ENCODE assay signal across 8 cellular contexts in the genomic region with DNA sequence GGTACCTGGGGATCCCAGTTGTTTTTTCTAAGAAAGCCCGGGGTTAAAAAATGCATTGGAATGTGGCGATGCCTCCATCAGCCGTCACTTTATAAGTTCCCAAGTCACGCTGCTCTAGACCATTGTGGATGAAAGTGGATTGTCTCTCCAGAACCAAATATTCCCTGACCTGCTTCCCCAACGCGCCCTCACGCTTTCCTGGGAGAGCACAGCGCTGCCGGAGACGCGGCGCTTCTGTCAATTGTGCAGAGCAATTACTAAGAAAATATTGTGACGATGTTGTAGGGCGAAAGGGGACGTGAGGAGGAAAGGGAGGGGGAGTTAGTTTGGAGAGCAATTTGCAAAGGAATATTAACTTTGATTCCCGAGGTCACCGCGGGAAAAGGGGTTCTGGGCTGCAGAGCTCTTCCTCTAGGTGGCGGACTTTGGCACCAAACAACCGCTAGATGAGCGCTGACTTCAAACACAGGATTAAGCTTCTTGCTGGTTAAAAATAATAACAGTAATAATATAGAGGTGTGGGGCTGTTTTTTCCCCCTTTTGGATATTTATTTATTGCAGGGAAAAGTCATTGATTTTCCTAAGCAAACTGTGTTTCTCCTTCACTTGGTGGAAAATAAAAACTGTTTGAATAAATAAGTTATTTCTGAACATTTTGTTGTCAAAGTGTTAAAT. TPM values are rescaled to one million over a fixed set of nuclear protein-coding genes. Genes with fewer than 3 reads are reported as not detected.
DNase-seq lines count a peak whose midpoint lies in the region; ATAC-seq and TF ChIP-seq lines count a peak whose summit lies in the region.

No MANE protein-coding gene starts in this region.

- peak overlapping the region in 1 of 7 donors; percentile 7 for H3K27ac Mint-ChIP-seq in CD4-positive, alpha-beta memory T cell

- H3K27ac ChIP-seq in psoas muscle: no peak overlapping the region
- H3K27ac ChIP-seq in CD4-positive, alpha-beta memory T cell (ENCODE audit: low read depth, low read length): no peak overlapping the region

- DNase-seq in NCI-H226 (peak; percentile 9), epithelial cell of proximal tubule (ENCODE audit: low read depth) (no peak), psoas muscle (no peak), cerebellum (ENCODE audit: low spot score) (no peak), dedifferentiated amniotic fluid mesenchymal stem cell (ENCODE audit: extremely low spot score) (no peak), NCI-H1436 treated with DMSO at 0.1 percent for 48 hours (lab: John Stamatoyannopoulos, UW) (no peak)
- DNase-seq in CD4-positive, alpha-beta memory T cell: no peak

- POLR2A ChIA-PET in CD4-positive, alpha-beta memory T cell (lab: Charles Lee; ENCODE audit: partially characterized antibody): no interaction called here

- peaks cover 0 to 45% (median 37%) of the 10 kb centered on the region in 8 donors for H3K9me3 Mint-ChIP-seq in CD4-positive, alpha-beta memory T cell

- H3K4me3 ChIP-seq in epithelial cell of proximal tubule (ENCODE audit: low read depth, low read length) (no peak overlapping the region), psoas muscle (no peak overlapping the region)
- H3K4me3 ChIP-seq in CD4-positive, alpha-beta memory T cell (ENCODE audit: low read length in 2 of 2): no peak overlapping the region

- no peaks in the 10 kb centered on the region for H3K4me1 ChIP-seq in psoas muscle
- H3K4me1 ChIP-seq in CD4-positive, alpha-beta memory T cell (ENCODE audit: insufficient read depth, low read length): no peaks in the 10 kb centered on the region

- H3K4me3 Mint-ChIP-seq in CD4-positive, alpha-beta memory T cell: no peak overlapping the region

- 2 to 5% (median 4%) methylated on average over 21 of the region's 21 CpGs for WGBS in psoas muscle, 3 donors

- no peak for ATAC-seq in psoas muscle

- H3K9me3 ChIP-seq in psoas muscle: no peaks in the 10 kb centered on the region
- H3K9me3 ChIP-seq in CD4-positive, alpha-beta memory T cell (ENCODE audit: control insufficient read depth in 1 of 2, low read length in 2 of 2): no peaks in the 10 kb centered on the region

- peaks cover 53 to 55% of the 10 kb centered on the region in 2 donors for H3K27me3 Mint-ChIP-seq in CD4-positive, alpha-beta memory T cell

- CTCF ChIA-PET in CD4-positive, alpha-beta memory T cell (lab: Charles Lee; ENCODE audit: partially characterized antibody): no interaction called here

- TF ChIP-seq CTCF in GM12872 (IDR thresholded peaks at IDR 0.05; ENCODE audit: insufficient read depth, low read depth, low read length) (peak; percentile 64), epithelial cell of proximal tubule (conservative IDR thresholded peaks at IDR 0.05; ENCODE audit: low read depth, low read length) (peak; percentile 85), psoas muscle (IDR thresholded peaks at IDR 0.05) (peak; percentile 18)

- H3K36me3 Mint-ChIP-seq in CD4-positive, alpha-beta memory T cell: peaks cover 0 to 3% of the 10 kb centered on the region in 2 donors

- intact Hi-C loops in psoas muscle (cut with DNase I): loop anchor here (5.0 to 10.0 kb wide), 4 partner anchors 778 to 1518 kb away; no protein-coding TSS in a partner anchor
- intact Hi-C loops in CD4-positive, alpha-beta memory T cell (cut with micrococcal nuclease): no loop called here

- no peaks in the 10 kb centered on the region for H3K4me1 Mint-ChIP-seq in CD4-positive, alpha-beta memory T cell

- H3K27me3 ChIP-seq in psoas muscle (ENCODE audit: insufficient read depth in 3 of 3, low read length in 2 of 3): peaks cover 13 to 82% (median 31%) of the 10 kb centered on the region in 3 donors
- H3K27me3 ChIP-seq in CD4-positive, alpha-beta memory T cell (ENCODE audit: insufficient read depth, low read length): peaks cover 10% of the 10 kb centered on the region

- no peaks in the 10 kb centered on the region for H3K36me3 ChIP-seq in psoas muscle (ENCODE audit: insufficient read depth in 1 of 2, low read depth in 1 of 2)
- no peaks in the 10 kb centered on the region for H3K36me3 ChIP-seq in CD4-positive, alpha-beta memory T cell (ENCODE audit: insufficient read depth, low read length)

RNA-seq across cellular contexts. Expression of gene FOXG1, which starts 9.6 kb away (rescaled TPM):
- total RNA-seq in epithelial cell of proximal tubule (0.06 and 0.14 TPM in 2 replicates), psoas muscle (1 to 10 TPM in 2 of 4 donors, not detected in 2; 5.4 to 5.5 TPM), cerebellum (0.09 TPM)
- polyA plus RNA-seq in psoas muscle: under 1 TPM in 1 of 3 donors, not detected in 2; under 0.01 TPM
- total RNA-seq in CD4-positive, alpha-beta memory T cell: not detected
- polyA plus RNA-seq in CD4-positive, alpha-beta memory T cell: not detected

Comparison
In these comparisons a context has a peak if more than half of its experiments do, and no peak if none do; other contexts are left out.
1. CTCF ChIP-seq: peak in every context shown above with its lines; median percentile 85 in epithelial cell of proximal tubule; 64 in GM12872; 18 in psoas muscle.